1 cellular context compared by ENCODE assay signal in the genomic region with DNA sequence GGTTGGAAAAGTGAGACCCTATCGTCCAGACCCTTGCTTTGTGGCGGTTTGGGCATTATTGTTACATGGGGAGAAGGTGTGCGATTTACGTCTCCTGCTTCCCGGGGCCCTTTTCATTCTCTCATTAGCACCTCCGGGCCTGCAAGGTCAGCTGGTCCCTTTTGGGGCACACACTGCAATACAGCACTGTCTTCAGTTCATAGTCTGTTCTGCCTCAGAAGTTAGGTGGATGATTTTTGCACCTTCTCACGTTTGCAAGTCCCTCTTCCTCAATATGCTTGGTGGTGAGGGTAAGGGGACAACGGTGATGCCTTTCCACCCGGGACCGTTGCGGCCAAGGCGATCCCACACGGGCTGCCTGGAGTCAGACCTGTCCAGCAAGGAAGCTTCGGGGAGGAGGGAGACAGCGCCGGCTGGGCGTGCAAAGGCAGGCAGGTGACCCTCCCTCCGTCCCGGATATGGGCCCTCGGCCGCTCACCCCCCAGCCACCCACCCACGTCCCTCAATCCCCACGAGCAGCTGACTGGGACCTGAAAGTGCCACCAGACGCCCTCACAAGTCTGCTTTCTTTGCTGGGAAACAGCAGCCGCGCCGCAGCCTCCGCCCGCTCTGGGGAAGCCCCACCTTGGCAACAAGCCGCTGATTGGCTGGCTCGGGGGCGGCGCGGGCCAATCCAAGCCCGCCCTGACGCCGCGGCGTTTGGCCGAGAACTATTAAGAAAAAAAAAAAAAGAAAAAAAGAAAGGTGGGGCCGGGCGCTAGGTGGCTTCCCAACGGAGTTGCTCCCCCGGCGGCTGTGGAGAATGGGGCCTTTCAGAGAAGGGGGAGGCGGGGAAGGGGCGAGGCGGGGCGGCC.
TF ChIP-seq lines count a peak whose summit lies in the region.

No MANE protein-coding gene starts in this region.

TF ChIP-seq in K562, 482 proteins besides CTCF, POLR2A, EP300 and RAD21 (continued from another document and continues in another):
- TF ChIP-seq, protein P1, sequence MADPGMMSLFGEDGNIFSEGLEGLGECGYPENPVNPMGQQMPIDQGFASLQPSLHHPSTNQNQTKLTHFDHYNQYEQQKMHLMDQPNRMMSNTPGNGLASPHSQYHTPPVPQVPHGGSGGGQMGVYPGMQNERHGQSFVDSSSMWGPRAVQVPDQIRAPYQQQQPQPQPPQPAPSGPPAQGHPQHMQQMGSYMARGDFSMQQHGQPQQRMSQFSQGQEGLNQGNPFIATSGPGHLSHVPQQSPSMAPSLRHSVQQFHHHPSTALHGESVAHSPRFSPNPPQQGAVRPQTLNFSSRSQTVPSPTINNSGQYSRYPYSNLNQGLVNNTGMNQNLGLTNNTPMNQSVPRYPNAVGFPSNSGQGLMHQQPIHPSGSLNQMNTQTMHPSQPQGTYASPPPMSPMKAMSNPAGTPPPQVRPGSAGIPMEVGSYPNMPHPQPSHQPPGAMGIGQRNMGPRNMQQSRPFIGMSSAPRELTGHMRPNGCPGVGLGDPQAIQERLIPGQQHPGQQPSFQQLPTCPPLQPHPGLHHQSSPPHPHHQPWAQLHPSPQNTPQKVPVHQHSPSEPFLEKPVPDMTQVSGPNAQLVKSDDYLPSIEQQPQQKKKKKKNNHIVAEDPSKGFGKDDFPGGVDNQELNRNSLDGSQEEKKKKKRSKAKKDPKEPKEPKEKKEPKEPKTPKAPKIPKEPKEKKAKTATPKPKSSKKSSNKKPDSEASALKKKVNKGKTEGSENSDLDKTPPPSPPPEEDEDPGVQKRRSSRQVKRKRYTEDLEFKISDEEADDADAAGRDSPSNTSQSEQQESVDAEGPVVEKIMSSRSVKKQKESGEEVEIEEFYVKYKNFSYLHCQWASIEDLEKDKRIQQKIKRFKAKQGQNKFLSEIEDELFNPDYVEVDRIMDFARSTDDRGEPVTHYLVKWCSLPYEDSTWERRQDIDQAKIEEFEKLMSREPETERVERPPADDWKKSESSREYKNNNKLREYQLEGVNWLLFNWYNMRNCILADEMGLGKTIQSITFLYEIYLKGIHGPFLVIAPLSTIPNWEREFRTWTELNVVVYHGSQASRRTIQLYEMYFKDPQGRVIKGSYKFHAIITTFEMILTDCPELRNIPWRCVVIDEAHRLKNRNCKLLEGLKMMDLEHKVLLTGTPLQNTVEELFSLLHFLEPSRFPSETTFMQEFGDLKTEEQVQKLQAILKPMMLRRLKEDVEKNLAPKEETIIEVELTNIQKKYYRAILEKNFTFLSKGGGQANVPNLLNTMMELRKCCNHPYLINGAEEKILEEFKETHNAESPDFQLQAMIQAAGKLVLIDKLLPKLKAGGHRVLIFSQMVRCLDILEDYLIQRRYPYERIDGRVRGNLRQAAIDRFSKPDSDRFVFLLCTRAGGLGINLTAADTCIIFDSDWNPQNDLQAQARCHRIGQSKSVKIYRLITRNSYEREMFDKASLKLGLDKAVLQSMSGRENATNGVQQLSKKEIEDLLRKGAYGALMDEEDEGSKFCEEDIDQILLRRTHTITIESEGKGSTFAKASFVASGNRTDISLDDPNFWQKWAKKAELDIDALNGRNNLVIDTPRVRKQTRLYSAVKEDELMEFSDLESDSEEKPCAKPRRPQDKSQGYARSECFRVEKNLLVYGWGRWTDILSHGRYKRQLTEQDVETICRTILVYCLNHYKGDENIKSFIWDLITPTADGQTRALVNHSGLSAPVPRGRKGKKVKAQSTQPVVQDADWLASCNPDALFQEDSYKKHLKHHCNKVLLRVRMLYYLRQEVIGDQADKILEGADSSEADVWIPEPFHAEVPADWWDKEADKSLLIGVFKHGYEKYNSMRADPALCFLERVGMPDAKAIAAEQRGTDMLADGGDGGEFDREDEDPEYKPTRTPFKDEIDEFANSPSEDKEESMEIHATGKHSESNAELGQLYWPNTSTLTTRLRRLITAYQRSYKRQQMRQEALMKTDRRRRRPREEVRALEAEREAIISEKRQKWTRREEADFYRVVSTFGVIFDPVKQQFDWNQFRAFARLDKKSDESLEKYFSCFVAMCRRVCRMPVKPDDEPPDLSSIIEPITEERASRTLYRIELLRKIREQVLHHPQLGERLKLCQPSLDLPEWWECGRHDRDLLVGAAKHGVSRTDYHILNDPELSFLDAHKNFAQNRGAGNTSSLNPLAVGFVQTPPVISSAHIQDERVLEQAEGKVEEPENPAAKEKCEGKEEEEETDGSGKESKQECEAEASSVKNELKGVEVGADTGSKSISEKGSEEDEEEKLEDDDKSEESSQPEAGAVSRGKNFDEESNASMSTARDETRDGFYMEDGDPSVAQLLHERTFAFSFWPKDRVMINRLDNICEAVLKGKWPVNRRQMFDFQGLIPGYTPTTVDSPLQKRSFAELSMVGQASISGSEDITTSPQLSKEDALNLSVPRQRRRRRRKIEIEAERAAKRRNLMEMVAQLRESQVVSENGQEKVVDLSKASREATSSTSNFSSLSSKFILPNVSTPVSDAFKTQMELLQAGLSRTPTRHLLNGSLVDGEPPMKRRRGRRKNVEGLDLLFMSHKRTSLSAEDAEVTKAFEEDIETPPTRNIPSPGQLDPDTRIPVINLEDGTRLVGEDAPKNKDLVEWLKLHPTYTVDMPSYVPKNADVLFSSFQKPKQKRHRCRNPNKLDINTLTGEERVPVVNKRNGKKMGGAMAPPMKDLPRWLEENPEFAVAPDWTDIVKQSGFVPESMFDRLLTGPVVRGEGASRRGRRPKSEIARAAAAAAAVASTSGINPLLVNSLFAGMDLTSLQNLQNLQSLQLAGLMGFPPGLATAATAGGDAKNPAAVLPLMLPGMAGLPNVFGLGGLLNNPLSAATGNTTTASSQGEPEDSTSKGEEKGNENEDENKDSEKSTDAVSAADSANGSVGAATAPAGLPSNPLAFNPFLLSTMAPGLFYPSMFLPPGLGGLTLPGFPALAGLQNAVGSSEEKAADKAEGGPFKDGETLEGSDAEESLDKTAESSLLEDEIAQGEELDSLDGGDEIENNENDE (IDR thresholded peaks at IDR 0.05; ENCODE audit: low read depth, low read length) = no peak
- TF ChIP-seq, protein P2, sequence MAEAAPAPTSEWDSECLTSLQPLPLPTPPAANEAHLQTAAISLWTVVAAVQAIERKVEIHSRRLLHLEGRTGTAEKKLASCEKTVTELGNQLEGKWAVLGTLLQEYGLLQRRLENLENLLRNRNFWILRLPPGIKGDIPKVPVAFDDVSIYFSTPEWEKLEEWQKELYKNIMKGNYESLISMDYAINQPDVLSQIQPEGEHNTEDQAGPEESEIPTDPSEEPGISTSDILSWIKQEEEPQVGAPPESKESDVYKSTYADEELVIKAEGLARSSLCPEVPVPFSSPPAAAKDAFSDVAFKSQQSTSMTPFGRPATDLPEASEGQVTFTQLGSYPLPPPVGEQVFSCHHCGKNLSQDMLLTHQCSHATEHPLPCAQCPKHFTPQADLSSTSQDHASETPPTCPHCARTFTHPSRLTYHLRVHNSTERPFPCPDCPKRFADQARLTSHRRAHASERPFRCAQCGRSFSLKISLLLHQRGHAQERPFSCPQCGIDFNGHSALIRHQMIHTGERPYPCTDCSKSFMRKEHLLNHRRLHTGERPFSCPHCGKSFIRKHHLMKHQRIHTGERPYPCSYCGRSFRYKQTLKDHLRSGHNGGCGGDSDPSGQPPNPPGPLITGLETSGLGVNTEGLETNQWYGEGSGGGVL (CRISPR knock-in tag; IDR thresholded peaks at IDR 0.05) = no peak
- TF ChIP-seq, protein P3, sequence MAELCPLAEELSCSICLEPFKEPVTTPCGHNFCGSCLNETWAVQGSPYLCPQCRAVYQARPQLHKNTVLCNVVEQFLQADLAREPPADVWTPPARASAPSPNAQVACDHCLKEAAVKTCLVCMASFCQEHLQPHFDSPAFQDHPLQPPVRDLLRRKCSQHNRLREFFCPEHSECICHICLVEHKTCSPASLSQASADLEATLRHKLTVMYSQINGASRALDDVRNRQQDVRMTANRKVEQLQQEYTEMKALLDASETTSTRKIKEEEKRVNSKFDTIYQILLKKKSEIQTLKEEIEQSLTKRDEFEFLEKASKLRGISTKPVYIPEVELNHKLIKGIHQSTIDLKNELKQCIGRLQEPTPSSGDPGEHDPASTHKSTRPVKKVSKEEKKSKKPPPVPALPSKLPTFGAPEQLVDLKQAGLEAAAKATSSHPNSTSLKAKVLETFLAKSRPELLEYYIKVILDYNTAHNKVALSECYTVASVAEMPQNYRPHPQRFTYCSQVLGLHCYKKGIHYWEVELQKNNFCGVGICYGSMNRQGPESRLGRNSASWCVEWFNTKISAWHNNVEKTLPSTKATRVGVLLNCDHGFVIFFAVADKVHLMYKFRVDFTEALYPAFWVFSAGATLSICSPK (IDR thresholded peaks at IDR 0.05; ENCODE audit: borderline replicate concordance) = no peak
- no peak for TF ChIP-seq ZNF175 (CRISPR knock-in tag; IDR thresholded peaks at IDR 0.05; ENCODE audit: low read depth)
- TF ChIP-seq FOSL1 (tag; conservative IDR thresholded peaks at IDR 0.05) = no peak
- TF ChIP-seq RBFOX2 (IDR thresholded peaks at IDR 0.05; ENCODE audit: low read depth, low read length) = peak; percentile 80
- peak; percentile 97 for TF ChIP-seq RFX5 (IDR thresholded peaks at IDR 0.05; ENCODE audit: low read depth, low read length)
- TF ChIP-seq TSC22D4 (tag; IDR thresholded peaks at IDR 0.05) = no peak
- TF ChIP-seq HMG20A (CRISPR knock-in tag; conservative IDR thresholded peaks at IDR 0.05) = no peak
- TF ChIP-seq, protein P4, sequence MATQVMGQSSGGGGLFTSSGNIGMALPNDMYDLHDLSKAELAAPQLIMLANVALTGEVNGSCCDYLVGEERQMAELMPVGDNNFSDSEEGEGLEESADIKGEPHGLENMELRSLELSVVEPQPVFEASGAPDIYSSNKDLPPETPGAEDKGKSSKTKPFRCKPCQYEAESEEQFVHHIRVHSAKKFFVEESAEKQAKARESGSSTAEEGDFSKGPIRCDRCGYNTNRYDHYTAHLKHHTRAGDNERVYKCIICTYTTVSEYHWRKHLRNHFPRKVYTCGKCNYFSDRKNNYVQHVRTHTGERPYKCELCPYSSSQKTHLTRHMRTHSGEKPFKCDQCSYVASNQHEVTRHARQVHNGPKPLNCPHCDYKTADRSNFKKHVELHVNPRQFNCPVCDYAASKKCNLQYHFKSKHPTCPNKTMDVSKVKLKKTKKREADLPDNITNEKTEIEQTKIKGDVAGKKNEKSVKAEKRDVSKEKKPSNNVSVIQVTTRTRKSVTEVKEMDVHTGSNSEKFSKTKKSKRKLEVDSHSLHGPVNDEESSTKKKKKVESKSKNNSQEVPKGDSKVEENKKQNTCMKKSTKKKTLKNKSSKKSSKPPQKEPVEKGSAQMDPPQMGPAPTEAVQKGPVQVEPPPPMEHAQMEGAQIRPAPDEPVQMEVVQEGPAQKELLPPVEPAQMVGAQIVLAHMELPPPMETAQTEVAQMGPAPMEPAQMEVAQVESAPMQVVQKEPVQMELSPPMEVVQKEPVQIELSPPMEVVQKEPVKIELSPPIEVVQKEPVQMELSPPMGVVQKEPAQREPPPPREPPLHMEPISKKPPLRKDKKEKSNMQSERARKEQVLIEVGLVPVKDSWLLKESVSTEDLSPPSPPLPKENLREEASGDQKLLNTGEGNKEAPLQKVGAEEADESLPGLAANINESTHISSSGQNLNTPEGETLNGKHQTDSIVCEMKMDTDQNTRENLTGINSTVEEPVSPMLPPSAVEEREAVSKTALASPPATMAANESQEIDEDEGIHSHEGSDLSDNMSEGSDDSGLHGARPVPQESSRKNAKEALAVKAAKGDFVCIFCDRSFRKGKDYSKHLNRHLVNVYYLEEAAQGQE (CRISPR knock-in tag; IDR thresholded peaks at IDR 0.05; ENCODE audit: low read depth) = peak; percentile 67; the same call in 1 of the 2 replicates
- no peak for TF ChIP-seq MCM5 (IDR thresholded peaks at IDR 0.05; ENCODE audit: low read depth)
- peak; percentile 6; the same call in 1 of the 2 replicates for TF ChIP-seq RAD51 (IDR thresholded peaks at IDR 0.05; ENCODE audit: borderline replicate concordance, low read depth)
- TF ChIP-seq TEAD4 (IDR thresholded peaks at IDR 0.05; ENCODE audit: low read length) = no peak
- no peak for TF ChIP-seq TEAD4 (CRISPR knock-in tag; IDR thresholded peaks at IDR 0.05; ENCODE audit: borderline replicate concordance)
- TF ChIP-seq CREB1 (IDR thresholded peaks at IDR 0.05) = no peak
- TF ChIP-seq CREB1 (CRISPR knock-in tag; IDR thresholded peaks at IDR 0.05) = peak; percentile 18; the same call in 1 of the 2 replicates
- no peak for TF ChIP-seq ZNF586 (CRISPR knock-in tag; conservative IDR thresholded peaks at IDR 0.05)
- no peak for TF ChIP-seq SIRT6 (IDR thresholded peaks at IDR 0.05; ENCODE audit: low read depth, low read length)
- TF ChIP-seq, protein P5, sequence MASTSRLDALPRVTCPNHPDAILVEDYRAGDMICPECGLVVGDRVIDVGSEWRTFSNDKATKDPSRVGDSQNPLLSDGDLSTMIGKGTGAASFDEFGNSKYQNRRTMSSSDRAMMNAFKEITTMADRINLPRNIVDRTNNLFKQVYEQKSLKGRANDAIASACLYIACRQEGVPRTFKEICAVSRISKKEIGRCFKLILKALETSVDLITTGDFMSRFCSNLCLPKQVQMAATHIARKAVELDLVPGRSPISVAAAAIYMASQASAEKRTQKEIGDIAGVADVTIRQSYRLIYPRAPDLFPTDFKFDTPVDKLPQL (IDR thresholded peaks at IDR 0.05; ENCODE audit: extremely low read depth, insufficient read length) = no peak
- TF ChIP-seq MED1 (CRISPR knock-in tag; IDR thresholded peaks at IDR 0.05; ENCODE audit: borderline replicate concordance) = no peak
- TF ChIP-seq HMG20B (CRISPR knock-in tag; IDR thresholded peaks at IDR 0.05) = no peak
- TF ChIP-seq SIN3A (IDR thresholded peaks at IDR 0.05; ENCODE audit: borderline replicate concordance in 2 of 2, control insufficient read depth in 1 of 2, low read depth in 2 of 2, low read length in 2 of 2) = no peak
- TF ChIP-seq ZFP1 (CRISPR knock-in tag; IDR thresholded peaks at IDR 0.05) = 0 out of 2 replicates have a peak, but pooled peaks have one; percentile 4
- peak in 1 of 2 experiments; percentile 34; a peak in 1 of 4 replicates for TF ChIP-seq HDAC1 (IDR thresholded peaks at IDR 0.05)
- TF ChIP-seq, protein P6, sequence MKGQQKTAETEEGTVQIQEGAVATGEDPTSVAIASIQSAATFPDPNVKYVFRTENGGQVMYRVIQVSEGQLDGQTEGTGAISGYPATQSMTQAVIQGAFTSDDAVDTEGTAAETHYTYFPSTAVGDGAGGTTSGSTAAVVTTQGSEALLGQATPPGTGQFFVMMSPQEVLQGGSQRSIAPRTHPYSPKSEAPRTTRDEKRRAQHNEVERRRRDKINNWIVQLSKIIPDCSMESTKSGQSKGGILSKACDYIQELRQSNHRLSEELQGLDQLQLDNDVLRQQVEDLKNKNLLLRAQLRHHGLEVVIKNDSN (CRISPR knock-in tag; IDR thresholded peaks at IDR 0.05) = no peak; the same call in 1 of the 2 replicates
- TF ChIP-seq, protein P7, sequence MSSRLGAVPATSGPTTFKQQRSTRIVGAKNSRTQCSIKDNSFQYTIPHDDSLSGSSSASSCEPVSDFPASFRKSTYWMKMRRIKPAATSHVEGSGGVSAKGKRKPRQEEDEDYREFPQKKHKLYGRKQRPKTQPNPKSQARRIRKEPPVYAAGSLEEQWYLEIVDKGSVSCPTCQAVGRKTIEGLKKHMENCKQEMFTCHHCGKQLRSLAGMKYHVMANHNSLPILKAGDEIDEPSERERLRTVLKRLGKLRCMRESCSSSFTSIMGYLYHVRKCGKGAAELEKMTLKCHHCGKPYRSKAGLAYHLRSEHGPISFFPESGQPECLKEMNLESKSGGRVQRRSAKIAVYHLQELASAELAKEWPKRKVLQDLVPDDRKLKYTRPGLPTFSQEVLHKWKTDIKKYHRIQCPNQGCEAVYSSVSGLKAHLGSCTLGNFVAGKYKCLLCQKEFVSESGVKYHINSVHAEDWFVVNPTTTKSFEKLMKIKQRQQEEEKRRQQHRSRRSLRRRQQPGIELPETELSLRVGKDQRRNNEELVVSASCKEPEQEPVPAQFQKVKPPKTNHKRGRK (tag; IDR thresholded peaks at IDR 0.05) = no peak
- TF ChIP-seq KLF16 (IDR thresholded peaks at IDR 0.05) = no peak
- 0 out of 4 replicates have a peak, but pooled peaks of 1 of the 2 experiments have one; percentile 43 for TF ChIP-seq RCOR1 (IDR thresholded peaks at IDR 0.05; ENCODE audit: borderline replicate concordance in 1 of 2, low read depth in 2 of 2, low read length in 2 of 2)
- peak; percentile 30 for TF ChIP-seq SAP30 (IDR thresholded peaks at IDR 0.05; ENCODE audit: borderline replicate concordance, insufficient read depth, low read depth, low read length, poor library complexity, severe bottlenecking)
- no peak for TF ChIP-seq ZNF134 (CRISPR knock-in tag; conservative IDR thresholded peaks at IDR 0.05)
- peak; percentile 44 for TF ChIP-seq HNRNPLL (IDR thresholded peaks at IDR 0.05; ENCODE audit: low read depth, low read length, poor library complexity, severe bottlenecking)
